8 cellular contexts compared by ENCODE assay signal in the genomic region with DNA sequence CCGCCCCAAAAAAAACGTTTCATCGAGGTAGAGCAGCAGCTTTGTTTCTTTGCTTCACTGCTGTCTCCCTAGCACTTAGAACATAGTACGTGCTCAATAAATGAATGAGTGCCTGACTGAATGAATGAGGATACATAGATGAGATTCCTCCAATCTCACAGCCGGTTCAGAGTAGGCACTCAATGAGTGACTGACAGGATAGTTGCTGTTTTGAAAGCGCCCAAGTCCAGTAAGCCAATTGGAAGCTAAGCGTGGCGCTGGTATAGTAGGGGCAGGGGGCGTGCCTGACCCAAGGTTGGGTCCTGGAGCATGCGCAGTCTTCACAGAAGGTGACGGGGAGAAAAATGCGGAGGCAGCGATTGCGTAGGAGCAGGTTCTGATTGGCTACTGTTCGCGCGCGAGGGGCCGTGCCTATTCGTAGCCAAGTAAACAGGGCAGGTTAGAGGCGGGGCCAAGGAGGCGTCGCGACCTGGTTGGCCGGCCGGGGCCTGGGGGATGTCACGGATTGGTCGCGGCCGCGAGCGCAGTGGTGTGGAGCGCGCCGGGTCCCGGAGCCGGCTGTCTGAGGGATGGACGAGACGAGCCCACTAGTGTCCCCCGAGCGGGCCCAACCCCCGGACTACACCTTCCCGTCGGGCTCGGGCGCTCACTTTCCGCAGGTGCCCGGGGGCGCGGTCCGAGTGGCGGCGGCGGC. TPM values are rescaled to one million over a fixed set of nuclear protein-coding genes. Genes with fewer than 3 reads are reported as not detected.
A peak's percentile ranks its signal among the peaks of the same experiment; 100 is the strongest.
DNase-seq lines count a peak whose midpoint lies in the region; ATAC-seq and TF ChIP-seq lines count a peak whose summit lies in the region.

A gene (plus strand): TSS at position 498 of the 694 bp plus-strand sequence. CDS start 72 bp downstream, at position 570.

- DNase-seq in AG10803 (ENCODE audit: low read depth) (peak; percentile 99), NCI-H345 treated with DMSO at 0.1 percent for 48 hours (lab: John Stamatoyannopoulos, UW; ENCODE audit: unreplicated experiment) (peak; percentile 96), activated B cell treated with CpG ODN at 0.5 μM for 24 hours (peak; percentile 92), inferior parietal cortex (ENCODE audit: extremely low spot score) (peak; percentile 99), spleen (peak; percentile 99)
- peak; percentile 98 for DNase-seq in central memory CD4-positive, alpha-beta T cell

- H3K9me3 Mint-ChIP-seq in activated B cell treated with CpG ODN at 0.5 μM for 24 hours, result no peaks in the 10 kb centered on the region

- 2 to 3% (median 3%) methylated on average over 27 to 54 of the region's 54 CpGs for WGBS in spleen, 5 donors

- POLR2A ChIA-PET in activated B cell treated with CpG ODN at 0.5 μM for 24 hours (lab: Charles Lee), result interaction anchor here (0.6 to 2.4 kb wide), 7 partner anchors 8 to 494 kb away, joined by 3 to 18 read pairs (median 7); a partner anchor contains a TSS

- no peak for TF ChIP-seq CTCF in AG10803 (conservative IDR thresholded peaks at IDR 0.05; ENCODE audit: low read length)
- no peak for TF ChIP-seq CTCF in activated B cell treated with CpG ODN at 0.5 μM for 24 hours (IDR thresholded peaks at IDR 0.05)
- TF ChIP-seq CTCF in spleen (IDR thresholded peaks at IDR 0.05 in 8 of 11, conservative IDR thresholded peaks at IDR 0.05 in 3 of 11), result peak in 4 of 11 experiments; percentile 10 to 47 (median 28)

- peak within 1 kb of the TSS; percentile 90 for H3K27ac Mint-ChIP-seq in activated B cell treated with CpG ODN at 0.5 μM for 24 hours

- CTCF ChIA-PET in activated B cell treated with CpG ODN at 0.5 μM for 24 hours (lab: Charles Lee), result no interaction called here

- ATAC-seq in GM19035 (IDR thresholded peaks at IDR 0.05; ENCODE audit: unreplicated experiment) (peak; percentile 97), HG03342 (IDR thresholded peaks at IDR 0.05; ENCODE audit: unreplicated experiment) (peak; percentile 98), activated B cell treated with CpG ODN at 0.5 μM for 24 hours (ENCODE audit: low read depth) (peak; percentile 96)

- peaks cover 0 to 20% (median 3%) of the 10 kb centered on the region in 6 donors for H3K36me3 ChIP-seq in spleen

- H3K9me3 ChIP-seq in spleen, result no peaks in the 10 kb centered on the region

- H3K27me3 ChIP-seq in spleen (replicated peaks in 1 of 7), result no peaks in the 10 kb centered on the region

- intact Hi-C loops in activated B cell treated with CpG ODN at 0.5 μM for 24 hours (cut with micrococcal nuclease), result loop anchor here (1.0 to 10.0 kb wide), 6 partner anchors 9 to 806 kb away; a partner anchor contains a TSS
- intact Hi-C loops in spleen (cut with DNase I; ENCODE audit: low total_unique reads), result no loop called here

- H3K4me1 Mint-ChIP-seq in activated B cell treated with CpG ODN at 0.5 μM for 24 hours, result peaks cover 23% of the 10 kb centered on the region

- peak within 1 kb of the TSS; percentile 97 for H3K4me3 Mint-ChIP-seq in activated B cell treated with CpG ODN at 0.5 μM for 24 hours

- peaks cover 11 to 33% (median 19%) of the 10 kb centered on the region in 6 donors for H3K4me1 ChIP-seq in spleen

- no peaks in the 10 kb centered on the region for H3K27me3 Mint-ChIP-seq in activated B cell treated with CpG ODN at 0.5 μM for 24 hours

- peak within 1 kb of the TSS; percentile 31 to 95 (median 90) for H3K27ac ChIP-seq in spleen

- H3K4me3 ChIP-seq in AG10803 (ENCODE audit: low read length) (peak within 1 kb of the TSS; percentile 84), spleen (peak within 1 kb of the TSS; percentile 42 to 95 (median 80))

- peak in 1 of 3 donors; percentile 56 for TF ChIP-seq POLR2A in spleen (IDR thresholded peaks at IDR 0.05)

- H3K36me3 Mint-ChIP-seq in activated B cell treated with CpG ODN at 0.5 μM for 24 hours (ENCODE audit: low read depth), result peaks cover 27% of the 10 kb centered on the region

RNA-seq across cellular contexts. Expression of the gene that starts here (rescaled TPM):
- total RNA-seq in activated B cell treated with CpG ODN at 0.5 μM for 24 hours, result 15.0 and 15.1 TPM in 2 replicates
- total RNA-seq in spleen, result 10 to 100 TPM; 19.1 to 28.7 (median 23.4) TPM
- polyA plus RNA-seq in spleen, result 10 to 100 TPM in 1 of 3 donors, 1 to 10 TPM in 2; 7.1 to 14.3 (median 7.5) TPM

Comparison
In these comparisons a context has a peak if more than half of its experiments do, and no peak if none do; other contexts are left out.
1. Peak in every context shown above with its lines: DNase-seq, ATAC-seq, H3K4me3 ChIP-seq and H3K27ac ChIP-seq.